In the genomic region with DNA sequence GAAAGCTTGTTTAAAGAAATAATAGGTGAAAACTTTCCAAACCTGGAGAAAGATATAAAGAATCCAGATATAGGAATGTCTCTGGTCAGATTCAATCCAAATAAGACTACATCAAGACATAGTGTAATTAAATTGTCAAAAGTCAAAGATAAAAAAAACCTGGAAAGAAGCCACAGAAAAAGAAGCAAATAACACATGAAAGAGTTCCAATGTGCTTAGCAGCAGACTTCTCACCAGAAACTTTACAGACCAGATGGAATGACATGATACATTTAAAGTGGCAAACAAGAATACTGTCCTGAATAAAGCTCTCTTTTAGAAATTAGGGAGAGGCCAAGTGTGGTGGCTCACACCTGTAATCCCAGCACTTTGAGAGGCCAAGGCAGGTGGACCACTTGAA, we compare ENCODE assay signal across 19 cellular contexts.
A peak's percentile ranks its signal among the peaks of the same experiment; 100 is the strongest.
DNase-seq lines count a peak whose midpoint lies in the region; ATAC-seq and TF ChIP-seq lines count a peak whose summit lies in the region.
"Had no signal": no experiment of that assay in that cellular context is flagged by ENCODE, and none has a peak within 500 bp of the region (broad histone marks: within the 10 kb centered on the region; RNA-seq: fewer than 3 reads in every experiment).

No MANE protein-coding gene starts in this region.

- ATAC-seq in GM18867 (IDR thresholded peaks at IDR 0.05; ENCODE audit: unreplicated experiment) (no peak), omental fat pad (ENCODE audit: low FRiP score) (no peak)
- ATAC-seq: GM12878 had no signal

- DNase-seq in AG10803 (ENCODE audit: low read depth) (peak; percentile 1), HFFc6 (peak; percentile 36), adipocyte (ENCODE audit: low read depth) (peak; percentile 3), iris pigment epithelial cell (ENCODE audit: low read depth) (peak; percentile 8), omental fat pad (ENCODE audit: low spot score) (no peak), osteoblast (ENCODE audit: insufficient read length, low spot score, missing footprints) (no peak), NCI-H2227 (lab: John Stamatoyannopoulos, UW; ENCODE audit: unreplicated experiment) (no peak)
- DNase-seq: 8988T; AML-193; Caco-2; CD4-positive, alpha-beta T cell; DMS153; DMS79; KBM-7 had no signal

- peaks cover 5% of the 10 kb centered on the region; the same call in 1 of the 2 replicates for H3K9me3 Mint-ChIP-seq in HFFc6

- H3K4me1 Mint-ChIP-seq in HFFc6 (ENCODE audit: low read depth) = peaks cover 28% of the 10 kb centered on the region
- H3K4me1 Mint-ChIP-seq: IgD-negative memory B cell had no signal

- H2AFZ ChIP-seq in osteoblast (ENCODE audit: low read length) = no peak overlapping the region

- H3K27ac Mint-ChIP-seq in HFFc6 = peak overlapping the region; percentile 6; the same call in 1 of the 2 replicates
- H3K27ac Mint-ChIP-seq: CD4-positive, alpha-beta T cell; IgD-negative memory B cell had no signal

- no peaks in the 10 kb centered on the region for H3K27me3 ChIP-seq in adipocyte (replicated peaks; ENCODE audit: control insufficient read depth, insufficient read depth, low read length)
- no peaks in the 10 kb centered on the region for H3K27me3 ChIP-seq in osteoblast (ENCODE audit: insufficient read depth, low read length)

- no peak overlapping the region for H3K4me3 Mint-ChIP-seq in HFFc6
- H3K4me3 Mint-ChIP-seq: CD4-positive, alpha-beta T cell; IgD-negative memory B cell had no signal

- H3K4me2 ChIP-seq in osteoblast (ENCODE audit: insufficient read depth, low read length) = no peak overlapping the region

- H3K9ac ChIP-seq in adipocyte (ENCODE audit: low read length) = no peak overlapping the region

- H3K27ac ChIP-seq in osteoblast (ENCODE audit: low read depth, low read length) = no peak overlapping the region
- H3K27ac ChIP-seq: C4-2B had no signal

- H4K20me1 ChIP-seq in osteoblast (ENCODE audit: insufficient read depth, low read length) = no peaks in the 10 kb centered on the region

- H3K36me3 ChIP-seq in adipocyte (ENCODE audit: control insufficient read depth, insufficient read depth, low read length, severe bottlenecking) (no peaks in the 10 kb centered on the region), osteoblast (ENCODE audit: insufficient read depth, low read length) (no peaks in the 10 kb centered on the region)
- H3K36me3 ChIP-seq: HAP-1 had no signal

- H3K4me3 ChIP-seq in AG10803 (ENCODE audit: low read length) (no peak overlapping the region), adipocyte (ENCODE audit: low read length) (no peak overlapping the region), osteoblast (ENCODE audit: insufficient read depth, low read length) (no peak overlapping the region)
- H3K4me3 ChIP-seq: GM12878, HAP-1 had no signal

- H3K79me2 ChIP-seq in osteoblast (ENCODE audit: insufficient read depth, low read length) = no peaks in the 10 kb centered on the region

- no peaks in the 10 kb centered on the region for H3K27me3 Mint-ChIP-seq in HFFc6 (ENCODE audit: insufficient read depth)
- H3K27me3 Mint-ChIP-seq: CD4-positive, alpha-beta T cell; IgD-negative memory B cell had no signal

- no peaks in the 10 kb centered on the region for H3K4me1 ChIP-seq in adipocyte (ENCODE audit: control insufficient read depth, insufficient read depth, low read length)
- H3K4me1 ChIP-seq in osteoblast (ENCODE audit: insufficient read depth, low read length) = no peaks in the 10 kb centered on the region
- H3K4me1 ChIP-seq: Caco-2, HAP-1 had no signal

- H3K36me3 Mint-ChIP-seq in HFFc6 (ENCODE audit: low read depth) = no peaks in the 10 kb centered on the region; the same call in 1 of the 2 replicates
- H3K36me3 Mint-ChIP-seq: IgD-negative memory B cell had no signal

- H3K9me3 ChIP-seq in adipocyte (ENCODE audit: control insufficient read depth, low read length) = peaks cover 7% of the 10 kb centered on the region
- peaks cover 4% of the 10 kb centered on the region for H3K9me3 ChIP-seq in osteoblast (ENCODE audit: low read depth, low read length)
- H3K9me3 ChIP-seq: Caco-2, HAP-1 had no signal

- TF ChIP-seq CTCF in AG10803 (conservative IDR thresholded peaks at IDR 0.05; ENCODE audit: low read length) (no peak), HFFc6 (IDR thresholded peaks at IDR 0.05) (no peak), omental fat pad (IDR thresholded peaks at IDR 0.05) (no peak), osteoblast (IDR thresholded peaks at IDR 0.05; ENCODE audit: extremely low read depth, low read depth, low read length) (no peak)

Comparison
In these comparisons a context has a peak if more than half of its experiments do, and no peak if none do; other contexts are left out.
1. DNase-seq: peak in AG10803 (single experiment), HFFc6 (single experiment), adipocyte (single experiment) and iris pigment epithelial cell (single experiment); none in omental fat pad (single experiment), osteoblast (single experiment) and NCI-H2227 (single experiment).